ENCODE assay signal across 17 cellular contexts in the genomic region with DNA sequence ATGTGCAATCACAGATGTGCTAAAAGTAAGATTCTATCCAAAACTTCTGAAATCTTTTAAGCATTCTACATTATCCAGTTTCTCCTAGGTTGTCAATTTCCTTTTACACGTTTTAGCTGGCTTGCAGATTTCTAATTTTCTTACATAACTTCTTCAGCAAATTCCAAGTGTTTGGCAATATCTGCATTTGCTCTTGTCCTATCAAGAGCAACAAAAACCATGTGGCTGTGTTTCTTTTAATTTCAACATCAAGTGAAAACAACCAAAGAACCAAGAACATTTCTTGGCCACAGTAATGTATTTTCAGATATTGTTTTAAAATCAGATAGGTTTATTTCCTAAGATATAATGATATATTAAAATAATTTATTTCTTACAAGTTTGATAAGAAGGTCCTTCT.
"Had no signal": no experiment of that assay in that cellular context is flagged by ENCODE, and none has a peak within 500 bp of the region (broad histone marks: within the 10 kb centered on the region; RNA-seq: fewer than 3 reads in every experiment).

No MANE protein-coding gene starts in this region.

- DNase-seq: activated B cell treated with CpG ODN at 0.5 μM for 24 hours; activated CD4-positive, alpha-beta T cell treated with anti-CD3 and anti-CD28 coated beads, Interleukin-2, amount 10 ng/mL, durations not matched to agents 7 days and 5 days; activated CD8-positive, alpha-beta memory T cell treated with anti-CD3 and anti-CD28 coated beads, Interleukin-2, amount 50 U/mL, for 48 hours; activated gamma-delta T cell; activated T-cell treated with anti-CD3 and anti-CD28 coated beads, Interleukin-2, amount 50 U/mL, for 72 hours; dermis blood vessel endothelial cell; endodermal cell; foreskin keratinocyte; head of caudate nucleus; immature natural killer cell; left cardiac atrium; naive B cell; SJCRH30; stimulated activated CD4-positive, alpha-beta T cell treated with anti-CD3 and anti-CD28 coated beads, Interleukin-15, amount 100 ng/mL, for 24 hours; stimulated activated CD4-positive, alpha-beta T cell treated with anti-CD3 and anti-CD28 coated beads, Interleukin-4, amount 100 ng/mL, for 1 hour; stimulated activated naive B cell treated with anti-CD40 and anti-IgM and Interleukin-4, amounts not matched to agents 10 μg/mL and 1 μg/mL and 100 μg/mL, for 72 hours; transverse colon had no signal

- H3K4me3 ChIP-seq: SJCRH30, transverse colon had no signal

- H3K27ac ChIP-seq: foreskin keratinocyte, SJCRH30, transverse colon had no signal

- H3K9me3 ChIP-seq: SJCRH30, transverse colon had no signal

- H3K4me1 ChIP-seq: foreskin keratinocyte had no signal

- H3K27me3 ChIP-seq: foreskin keratinocyte, SJCRH30, transverse colon had no signal

- H3K36me3 ChIP-seq: SJCRH30, transverse colon had no signal
